ENCODE assay signal across 2 cellular contexts in genomic region chr22:36262332-36262731, GRCh38. TPM values are rescaled to one million over a fixed set of nuclear protein-coding genes. Genes with fewer than 3 reads are reported as not detected.
"Had no signal": no experiment of that assay in that cellular context is flagged by ENCODE, and none has a peak within 500 bp of the region (broad histone marks: within the 10 kb centered on the region; RNA-seq: fewer than 3 reads in every experiment).

No MANE protein-coding gene starts in this region.

RNA-seq across cellular contexts. Expression of gene APOL1, which starts 9.4 kb away (rescaled TPM):
- total RNA-seq: smooth muscle cell had no signal
- polyA plus RNA-seq: neural cell had no signal

RNA-seq across cellular contexts. Expression of gene APOL2, which starts 23.0 kb away (rescaled TPM):
- polyA plus RNA-seq: neural cell had no signal
